In the genomic region with DNA sequence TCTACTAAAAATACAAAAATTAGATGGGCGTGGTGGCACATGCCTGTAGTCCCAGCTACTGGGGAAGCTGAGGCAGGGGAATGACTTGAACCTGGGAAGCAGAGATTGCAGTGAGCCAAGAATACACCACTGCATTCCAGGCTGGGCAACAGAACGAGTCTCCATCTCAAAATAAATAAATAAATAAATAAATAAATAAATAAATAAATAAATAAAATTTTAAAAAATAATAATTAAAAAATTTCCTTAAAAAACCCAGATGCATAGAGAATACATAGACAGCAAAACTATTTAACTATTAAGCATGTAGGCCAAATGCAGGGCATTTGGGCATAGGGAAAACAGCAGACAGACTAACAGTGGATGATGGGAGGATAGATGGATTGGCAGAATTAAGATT, we compare ENCODE assay signal across 9 cellular contexts. TPM values are rescaled to one million over a fixed set of nuclear protein-coding genes. Genes with fewer than 3 reads are reported as not detected.
"Had no signal": no experiment of that assay in that cellular context is flagged by ENCODE, and none has a peak within 500 bp of the region (broad histone marks: within the 10 kb centered on the region; RNA-seq: fewer than 3 reads in every experiment).

No MANE protein-coding gene starts in this region.

RNA-seq across cellular contexts. Expression of gene TMEM132E, which starts 40.8 kb away (rescaled TPM):
- total RNA-seq: activated naive CD4-positive, alpha-beta T cell treated with anti-CD3 and anti-CD28 coated beads for 36 hours; activated naive CD4-positive, alpha-beta T cell treated with anti-CD3 and anti-CD28 coated beads, Interleukin-2, amount 50 U/mL, for 72 hours; activated T-cell treated with anti-CD3 and anti-CD28 coated beads, Interleukin-2, amount 50 U/mL, for 72 hours; activated T-helper 1 cell treated with anti-CD3 and anti-CD28 coated beads, Interleukin-12 subunit alpha, Interleukin-12 subunit beta, Interleukin-2, Interleukin-4 antibody, amounts not matched to agents 30 ng/mL and 10 ng/mL and 1 ng/mL, durations not matched to agents 14 hours and 24 hours and 36 hours; activated T-helper 17 cell treated with anti-CD3 and anti-CD28 coated beads, Interleukin-2, amount 50 U/mL, for 72 hours; activated T-helper 2 cell treated with anti-CD3 and anti-CD28 coated beads, Interferon-gamma antibody, Interleukin-2, Interleukin-4, amounts not matched to agents 10 μg/mL and 5 μg/mL and 100 μg/mL, durations not matched to agents 14 hours and 24 hours and 36 hours; ascending aorta; body of pancreas; bronchial epithelial cell had no signal
